In genomic region chr19:45668342-45668871, GRCh38 we compare ENCODE assay signal across 8 cellular contexts. TPM values are rescaled to one million over a fixed set of nuclear protein-coding genes. Genes with fewer than 3 reads are reported as not detected.
DNase-seq lines count a peak whose midpoint lies in the region; ATAC-seq and TF ChIP-seq lines count a peak whose summit lies in the region.

No MANE protein-coding gene starts in this region.

- H3K27me3 ChIP-seq in DOHH2 (ENCODE audit: control insufficient read depth, low read length) (peaks cover 5% of the 10 kb centered on the region; the same call in 1 of the 2 replicates), KMS-11 (ENCODE audit: insufficient read depth, low read depth) (no peaks in the 10 kb centered on the region; the same call in 1 of the 2 replicates)

- H3K9me3 Mint-ChIP-seq in activated naive CD8-positive, alpha-beta T cell treated with anti-CD3 and anti-CD28 coated beads, Interleukin-2, amount 50 U/mL, for 24 hours, result no peaks in the 10 kb centered on the region
- H3K9me3 Mint-ChIP-seq in memory B cell (no peaks in the 10 kb centered on the region), type B pancreatic cell (no peaks in the 10 kb centered on the region)

- no peaks in the 10 kb centered on the region for H3K9me3 ChIP-seq in DOHH2 (ENCODE audit: control insufficient read depth, insufficient read depth, low read length)

- H3F3A ChIP-seq in DOHH2 (ENCODE audit: control insufficient read depth, insufficient read depth), result peaks cover 16% of the 10 kb centered on the region

- no peak overlapping the region for H3K9ac ChIP-seq in KMS-11

- no peaks in the 10 kb centered on the region for H3K79me2 ChIP-seq in DOHH2 (ENCODE audit: control insufficient read depth, low read length)
- H3K79me2 ChIP-seq in KMS-11 (ENCODE audit: insufficient read depth, low read depth), result no peaks in the 10 kb centered on the region

- peak overlapping the region; percentile 90 for H3K4me3 ChIP-seq in DOHH2 (ENCODE audit: low read length)
- H3K4me3 ChIP-seq in KMS-11 (IDR thresholded peaks at IDR 0.05; ENCODE audit: insufficient read depth, low read depth, low read length), result no peak overlapping the region

- H3K27me3 Mint-ChIP-seq in activated naive CD8-positive, alpha-beta T cell treated with anti-CD3 and anti-CD28 coated beads, Interleukin-2, amount 50 U/mL, for 24 hours, result peaks cover 23% of the 10 kb centered on the region
- H3K27me3 Mint-ChIP-seq in memory B cell (peaks cover 28% of the 10 kb centered on the region), type B pancreatic cell (peaks cover 56% of the 10 kb centered on the region)

- H3K9me2 ChIP-seq in DOHH2 (replicated peaks; ENCODE audit: control insufficient read depth, low read length), result no peaks in the 10 kb centered on the region

- no peaks in the 10 kb centered on the region for H4K20me1 ChIP-seq in DOHH2 (ENCODE audit: control insufficient read depth, insufficient read depth, low read depth, low read length)
- H4K20me1 ChIP-seq in KMS-11 (ENCODE audit: insufficient read depth), result no peaks in the 10 kb centered on the region

- no peaks in the 10 kb centered on the region for H3K36me3 Mint-ChIP-seq in activated naive CD8-positive, alpha-beta T cell treated with anti-CD3 and anti-CD28 coated beads, Interleukin-2, amount 50 U/mL, for 24 hours (ENCODE audit: low read depth)
- H3K36me3 Mint-ChIP-seq in memory B cell (peaks cover 1% of the 10 kb centered on the region), type B pancreatic cell (no peaks in the 10 kb centered on the region)

- H3K36me3 ChIP-seq in DOHH2 (ENCODE audit: control insufficient read depth, low read length) (no peaks in the 10 kb centered on the region), KMS-11 (ENCODE audit: insufficient read depth) (no peaks in the 10 kb centered on the region)

- H2AFZ ChIP-seq in KMS-11 (ENCODE audit: low read depth), result peak overlapping the region; percentile 68

- peak overlapping the region; percentile 76 for H3K27ac Mint-ChIP-seq in activated naive CD8-positive, alpha-beta T cell treated with anti-CD3 and anti-CD28 coated beads, Interleukin-2, amount 50 U/mL, for 24 hours
- H3K27ac Mint-ChIP-seq in memory B cell (no peak overlapping the region), type B pancreatic cell (peak overlapping the region; percentile 90)

- H3K27ac ChIP-seq in DOHH2 (ENCODE audit: low read depth, low read length) (peak overlapping the region; percentile 19; the same call in 1 of the 2 replicates), KMS-11 (no peak overlapping the region)

- TF ChIP-seq CTCF in DOHH2 (IDR thresholded peaks at IDR 0.05; ENCODE audit: low read depth, low read length, poor library complexity, severe bottlenecking) (no peak), KMS-11 (conservative IDR thresholded peaks at IDR 0.05; ENCODE audit: low read depth, low read length) (no peak), type B pancreatic cell (conservative IDR thresholded peaks at IDR 0.05) (no peak)

- H3K4me2 ChIP-seq in DOHH2 (ENCODE audit: low read length), result peak overlapping the region; percentile 99
- peak overlapping the region; percentile 82 for H3K4me2 ChIP-seq in KMS-11

- H3K4me3 Mint-ChIP-seq in activated naive CD8-positive, alpha-beta T cell treated with anti-CD3 and anti-CD28 coated beads, Interleukin-2, amount 50 U/mL, for 24 hours, result peak overlapping the region; percentile 80
- H3K4me3 Mint-ChIP-seq in memory B cell (peak overlapping the region; percentile 77), type B pancreatic cell (peak overlapping the region; percentile 90)

- H3K4me1 ChIP-seq in DOHH2 (ENCODE audit: control insufficient read depth, low read length) (peaks cover 46% of the 10 kb centered on the region), KMS-11 (ENCODE audit: low read depth, poor library complexity, severe bottlenecking) (peaks cover 18% of the 10 kb centered on the region)

- no peak for ATAC-seq in activated naive CD8-positive, alpha-beta T cell treated with anti-CD3 and anti-CD28 coated beads, Interleukin-2, amount 50 U/mL, for 24 hours
- ATAC-seq in memory B cell (ENCODE audit: low read depth) (peak; percentile 24), GM21723 (IDR thresholded peaks at IDR 0.05; ENCODE audit: unreplicated experiment) (no peak), HG03139 (IDR thresholded peaks at IDR 0.05; ENCODE audit: unreplicated experiment) (no peak)

- H3K4me1 Mint-ChIP-seq in activated naive CD8-positive, alpha-beta T cell treated with anti-CD3 and anti-CD28 coated beads, Interleukin-2, amount 50 U/mL, for 24 hours, result peaks cover 33% of the 10 kb centered on the region
- H3K4me1 Mint-ChIP-seq in memory B cell, result peaks cover 23% of the 10 kb centered on the region
- H3K4me1 Mint-ChIP-seq in type B pancreatic cell (ENCODE audit: unreplicated experiment), result peaks cover 23% of the 10 kb centered on the region

- peak; percentile 40 for DNase-seq in activated naive CD8-positive, alpha-beta T cell treated with anti-CD3 and anti-CD28 coated beads, Interleukin-2, amount 50 U/mL, for 24 hours
- DNase-seq in memory B cell (ENCODE audit: low spot score in 2 of 2) (no peak), type B pancreatic cell (ENCODE audit: extremely low spot score, unreplicated experiment) (no peak), HCEC 1CT (no peak)

RNA-seq across cellular contexts. Expression of gene GIPR, which starts 0.4 kb away (rescaled TPM):
- total RNA-seq in type B pancreatic cell (ENCODE audit: low replicate concordance), result 8.0 and 9.1 TPM in 2 replicates

RNA-seq across cellular contexts. Expression of gene SNRPD2, which starts 23.3 kb away (rescaled TPM):
- total RNA-seq in type B pancreatic cell (ENCODE audit: low replicate concordance), result 397 and 471 TPM in 2 replicates

RNA-seq across cellular contexts. Expression of gene QPCTL, which starts 24.1 kb away (rescaled TPM):
- total RNA-seq in type B pancreatic cell (ENCODE audit: low replicate concordance), result 8.2 and 9.4 TPM in 2 replicates

RNA-seq across cellular contexts. Expression of gene EML2, which starts 29.2 kb away (rescaled TPM):
- 46.9 and 61.4 TPM in 2 replicates for total RNA-seq in type B pancreatic cell (ENCODE audit: low replicate concordance)
